In the genomic region with DNA sequence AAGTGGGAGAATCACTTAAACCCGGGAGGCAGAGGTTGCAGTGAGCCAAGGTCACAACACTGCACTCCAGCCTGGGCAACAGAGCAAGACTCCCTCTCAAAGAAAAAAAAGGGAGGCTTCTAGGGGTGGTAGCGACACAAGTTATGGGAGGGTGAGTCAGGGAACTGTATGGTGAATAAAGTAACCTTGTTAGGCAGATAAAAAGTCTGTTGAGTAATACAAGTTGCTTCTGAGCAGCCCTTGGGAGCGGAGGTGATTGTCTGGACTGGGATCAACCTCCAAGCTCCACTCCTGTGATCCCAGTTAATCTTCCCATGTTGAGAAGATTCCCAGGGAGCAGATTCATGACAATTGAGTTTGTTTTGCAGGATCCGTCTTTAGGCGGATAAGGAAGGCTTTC, we compare ENCODE assay signal across 18 cellular contexts.
A peak's percentile ranks its signal among the peaks of the same experiment; 100 is the strongest.
DNase-seq lines count a peak whose midpoint lies in the region; ATAC-seq and TF ChIP-seq lines count a peak whose summit lies in the region.
"Had no signal": no experiment of that assay in that cellular context is flagged by ENCODE, and none has a peak within 500 bp of the region (broad histone marks: within the 10 kb centered on the region; RNA-seq: fewer than 3 reads in every experiment).

No MANE protein-coding gene starts in this region.

- H3K27ac ChIP-seq in left ventricle myocardium inferior (replicated peaks), result peak overlapping the region; percentile 89
- H3K27ac ChIP-seq in WERI-Rb-1, result no peak overlapping the region
- H3K27ac ChIP-seq in vagina, result peak overlapping the region; percentile 50
- H3K27ac ChIP-seq: BLaER1 treated with 17β-estradiol and CSF1 and Interleukin-3, amounts not matched to agents 10 nM and 100 nM had no signal

- H3K36me3 ChIP-seq in left ventricle myocardium inferior (no peaks in the 10 kb centered on the region), WERI-Rb-1 (no peaks in the 10 kb centered on the region), vagina (no peaks in the 10 kb centered on the region)
- H3K36me3 ChIP-seq: BLaER1 treated with 17β-estradiol and CSF1 and Interleukin-3, amounts not matched to agents 10 nM and 100 nM had no signal

- DNase-seq in left ventricle myocardium inferior, result no peak
- DNase-seq in left cardiac atrium, result no peak
- peak; percentile 62 for DNase-seq in WERI-Rb-1
- peak; percentile 24 for DNase-seq in fibroblast of pulmonary artery (ENCODE audit: low read depth)
- no peak for DNase-seq in vagina (ENCODE audit: extremely low spot score in 2 of 2)
- no peak for DNase-seq in dedifferentiated amniotic fluid mesenchymal stem cell (ENCODE audit: extremely low spot score)
- DNase-seq in foreskin melanocyte, result no peak
- DNase-seq: 8988T; ACHN; Calu3; CD4-positive, alpha-beta T cell; DMS 273 treated with DMSO at 0.1 percent for 48 hours; H9 had no signal

- no peaks in the 10 kb centered on the region for H3K4me1 Mint-ChIP-seq in stimulated activated memory B cell treated with anti-CD40 and anti-IgM and Interleukin-4, amounts not matched to agents 10 μg/mL and 1 μg/mL and 100 μg/mL, for 72 hours

- H3K4me3 ChIP-seq in left ventricle myocardium inferior (no peak overlapping the region), WERI-Rb-1 (ENCODE audit: low read depth, low read length) (no peak overlapping the region), fibroblast of pulmonary artery (replicated peaks; ENCODE audit: low read depth, low read length) (no peak overlapping the region), vagina (no peak overlapping the region)
- H3K4me3 ChIP-seq: BLaER1 treated with 17β-estradiol and CSF1 and Interleukin-3, amounts not matched to agents 10 nM and 100 nM; GM12878; GM23338 had no signal

- no peaks in the 10 kb centered on the region for H3K36me3 Mint-ChIP-seq in stimulated activated memory B cell treated with anti-CD40 and anti-IgM and Interleukin-4, amounts not matched to agents 10 μg/mL and 1 μg/mL and 100 μg/mL, for 72 hours

- TF ChIP-seq CTCF in left ventricle myocardium inferior (IDR thresholded peaks at IDR 0.05; ENCODE audit: borderline replicate concordance) (no peak), WERI-Rb-1 (IDR thresholded peaks at IDR 0.05; ENCODE audit: low read depth, low read length) (no peak), fibroblast of pulmonary artery (IDR thresholded peaks at IDR 0.05; ENCODE audit: low read length, missing control alignments) (no peak), vagina (IDR thresholded peaks at IDR 0.05) (no peak)

- intact Hi-C loops in left ventricle myocardium inferior (cut with micrococcal nuclease), result loop anchor here (10.0 kb wide), 1 partner anchor 124 kb away; no protein-coding TSS in a partner anchor
- intact Hi-C loops in left cardiac atrium (cut with DNase I), result loop anchor here in 1 of 2 donors (10.0 kb wide), 1 partner anchor 284 kb away; no protein-coding TSS in a partner anchor
- intact Hi-C loops in vagina (cut with DNase I), result loop anchor here (5.0 kb wide), 1 partner anchor 286 kb away; no protein-coding TSS in a partner anchor

- H3K4me1 ChIP-seq in left ventricle myocardium inferior, result peaks cover 69% of the 10 kb centered on the region
- H3K4me1 ChIP-seq in vagina, result peaks cover 40% of the 10 kb centered on the region
- H3K4me1 ChIP-seq: BLaER1 treated with 17β-estradiol and CSF1 and Interleukin-3, amounts not matched to agents 10 nM and 100 nM had no signal

- no peak for TF ChIP-seq POLR2A in vagina (IDR thresholded peaks at IDR 0.05)

- no peaks in the 10 kb centered on the region for H3K27me3 Mint-ChIP-seq in stimulated activated memory B cell treated with anti-CD40 and anti-IgM and Interleukin-4, amounts not matched to agents 10 μg/mL and 1 μg/mL and 100 μg/mL, for 72 hours

- no peak overlapping the region for H3K4me3 Mint-ChIP-seq in stimulated activated memory B cell treated with anti-CD40 and anti-IgM and Interleukin-4, amounts not matched to agents 10 μg/mL and 1 μg/mL and 100 μg/mL, for 72 hours
- H3K4me3 Mint-ChIP-seq: CD4-positive, alpha-beta T cell; GM23338; H9 had no signal

- H3K27me3 ChIP-seq in left ventricle myocardium inferior (ENCODE audit: low read depth), result no peaks in the 10 kb centered on the region
- H3K27me3 ChIP-seq in WERI-Rb-1 (ENCODE audit: insufficient read depth, low read depth, severe bottlenecking), result no peaks in the 10 kb centered on the region
- no peaks in the 10 kb centered on the region for H3K27me3 ChIP-seq in vagina
- H3K27me3 ChIP-seq: BLaER1 treated with 17β-estradiol and CSF1 and Interleukin-3, amounts not matched to agents 10 nM and 100 nM had no signal

- no peaks in the 10 kb centered on the region for H3K9me3 Mint-ChIP-seq in stimulated activated memory B cell treated with anti-CD40 and anti-IgM and Interleukin-4, amounts not matched to agents 10 μg/mL and 1 μg/mL and 100 μg/mL, for 72 hours
- H3K9me3 Mint-ChIP-seq: CD4-positive, alpha-beta T cell; GM23338; H9 had no signal

- no peak overlapping the region for H3K27ac Mint-ChIP-seq in stimulated activated memory B cell treated with anti-CD40 and anti-IgM and Interleukin-4, amounts not matched to agents 10 μg/mL and 1 μg/mL and 100 μg/mL, for 72 hours
- H3K27ac Mint-ChIP-seq: CD4-positive, alpha-beta T cell; GM23338 had no signal

- H3K9me3 ChIP-seq in left ventricle myocardium inferior (replicated peaks), result no peaks in the 10 kb centered on the region
- no peaks in the 10 kb centered on the region for H3K9me3 ChIP-seq in WERI-Rb-1 (ENCODE audit: severe bottlenecking)
- no peaks in the 10 kb centered on the region for H3K9me3 ChIP-seq in vagina
- H3K9me3 ChIP-seq: BLaER1 treated with 17β-estradiol and CSF1 and Interleukin-3, amounts not matched to agents 10 nM and 100 nM had no signal

- ATAC-seq in left cardiac atrium, result no peak
- ATAC-seq in stimulated activated memory B cell treated with anti-CD40 and anti-IgM and Interleukin-4, amounts not matched to agents 10 μg/mL and 1 μg/mL and 100 μg/mL, for 72 hours, result no peak
- ATAC-seq: GM12878, GM23338, HepG2 had no signal

Comparison
In these comparisons a context has a peak if more than half of its experiments do, and no peak if none do; other contexts are left out.
1. DNase-seq: peak in WERI-Rb-1 (single experiment) and fibroblast of pulmonary artery (single experiment); none in left ventricle myocardium inferior (single experiment), left cardiac atrium (single experiment), vagina (0 of 2), dedifferentiated amniotic fluid mesenchymal stem cell (single experiment) and foreskin melanocyte (single experiment).